20 cellular contexts compared by ENCODE assay signal in genomic region chr4:188554413-188554812, GRCh38.
"Had no signal": no experiment of that assay in that cellular context is flagged by ENCODE, and none has a peak within 500 bp of the region (broad histone marks: within the 10 kb centered on the region; RNA-seq: fewer than 3 reads in every experiment).

No MANE protein-coding gene starts in this region.

- H3K4me3 ChIP-seq: esophagus muscularis mucosa, gastrocnemius medialis, left lung, lower lobe of right lung, psoas muscle, right lobe of liver, testis, tibial nerve had no signal

- DNase-seq: effector memory CD8-positive, alpha-beta T cell; gastrocnemius medialis; left lung; lower lobe of right lung; naive B cell; psoas muscle; retina; right lobe of liver; stimulated activated CD4-positive, alpha-beta T cell treated with anti-CD3 and anti-CD28 coated beads, Interleukin-1b, Interleukin-23, amount 100 ng/mL, for 48 hours; stimulated activated CD4-positive, alpha-beta T cell treated with anti-CD3 and anti-CD28 coated beads, Interleukin-4, amount 100 ng/mL, for 24 hours; stimulated activated naive CD8-positive, alpha-beta T cell treated with anti-CD3 and anti-CD28 coated beads, Interleukin-15, amount 100 ng/mL, for 72 hours; testis had no signal

- H3K9me3 ChIP-seq: esophagus muscularis mucosa, gastrocnemius medialis, lower lobe of right lung, psoas muscle, right lobe of liver, testis, tibial nerve had no signal

- FAIRE-seq: keratinocyte had no signal

- H2AFZ ChIP-seq: parathyroid adenoma had no signal

- H3K36me3 Mint-ChIP-seq: memory B cell; naive B cell; stimulated activated memory B cell treated with anti-CD40 and anti-IgM and Interleukin-4, amounts not matched to agents 10 μg/mL and 1 μg/mL and 100 μg/mL, for 72 hours had no signal

- H3K36me3 ChIP-seq: esophagus muscularis mucosa, gastrocnemius medialis, left lung, lower lobe of right lung, right lobe of liver, tibial nerve had no signal

- H3K9ac ChIP-seq: parathyroid adenoma had no signal

- H3K27me3 Mint-ChIP-seq: effector memory CD8-positive, alpha-beta T cell; memory B cell; naive B cell; stimulated activated memory B cell treated with anti-CD40 and anti-IgM and Interleukin-4, amounts not matched to agents 10 μg/mL and 1 μg/mL and 100 μg/mL, for 72 hours; stimulated activated naive CD8-positive, alpha-beta T cell treated with anti-CD3 and anti-CD28 coated beads, Interleukin-15, amount 100 ng/mL, for 72 hours had no signal

- H3K4me1 Mint-ChIP-seq: memory B cell; naive B cell; stimulated activated memory B cell treated with anti-CD40 and anti-IgM and Interleukin-4, amounts not matched to agents 10 μg/mL and 1 μg/mL and 100 μg/mL, for 72 hours; stimulated activated naive CD8-positive, alpha-beta T cell treated with anti-CD3 and anti-CD28 coated beads, Interleukin-15, amount 100 ng/mL, for 72 hours had no signal

- H3K79me2 ChIP-seq: parathyroid adenoma had no signal

- ATAC-seq: effector memory CD8-positive, alpha-beta T cell; gastrocnemius medialis; left lung; lower lobe of right lung; psoas muscle; right lobe of liver; stimulated activated naive CD8-positive, alpha-beta T cell treated with anti-CD3 and anti-CD28 coated beads, Interleukin-15, amount 100 ng/mL, for 72 hours had no signal

- H3K4me1 ChIP-seq: esophagus muscularis mucosa, gastrocnemius medialis, left lung, lower lobe of right lung, parathyroid adenoma, psoas muscle, right lobe of liver, testis, tibial nerve had no signal

- H3K27ac ChIP-seq: epithelial cell of prostate, esophagus muscularis mucosa, gastrocnemius medialis, left lung, lower lobe of right lung, parathyroid adenoma, psoas muscle, right lobe of liver, testis, tibial nerve had no signal

- H3K27ac Mint-ChIP-seq: effector memory CD8-positive, alpha-beta T cell; memory B cell; naive B cell; nephron; stimulated activated memory B cell treated with anti-CD40 and anti-IgM and Interleukin-4, amounts not matched to agents 10 μg/mL and 1 μg/mL and 100 μg/mL, for 72 hours; stimulated activated naive CD8-positive, alpha-beta T cell treated with anti-CD3 and anti-CD28 coated beads, Interleukin-15, amount 100 ng/mL, for 72 hours had no signal

- H3K4me3 Mint-ChIP-seq: effector memory CD8-positive, alpha-beta T cell; memory B cell; naive B cell; nephron; stimulated activated memory B cell treated with anti-CD40 and anti-IgM and Interleukin-4, amounts not matched to agents 10 μg/mL and 1 μg/mL and 100 μg/mL, for 72 hours; stimulated activated naive CD8-positive, alpha-beta T cell treated with anti-CD3 and anti-CD28 coated beads, Interleukin-15, amount 100 ng/mL, for 72 hours had no signal

- H3K27me3 ChIP-seq: esophagus muscularis mucosa, gastrocnemius medialis, left lung, right lobe of liver, testis, tibial nerve had no signal
